In genomic region chr1:222712253-222713090, GRCh38 we compare ENCODE assay signal across 9 cellular contexts. TPM values are rescaled to one million over a fixed set of nuclear protein-coding genes. Genes with fewer than 3 reads are reported as not detected.
DNase-seq lines count a peak whose midpoint lies in the region; ATAC-seq and FAIRE-seq lines count a peak whose summit lies in the region.
"Had no signal": no experiment of that assay in that cellular context is flagged by ENCODE, and none has a peak within 500 bp of the region (broad histone marks: within the 10 kb centered on the region; RNA-seq: fewer than 3 reads in every experiment).

Gene AIDA (minus strand): TSS chr1:222712491. CDS start chr1:222712317, 174 bp downstream.
Gene BROX (plus strand): TSS chr1:222712564. CDS start chr1:222715700, 3,136 bp downstream.

- peak; percentile 76 for ATAC-seq in HG03442 (IDR thresholded peaks at IDR 0.05; ENCODE audit: unreplicated experiment)

- peak; percentile 81 for FAIRE-seq in GM19239 (lab: Jason Lieb, UNC)
- FAIRE-seq: colon had no signal

- DNase-seq in Ammon's horn (ENCODE audit: low spot score) (peak; percentile 93), GM19239 (ENCODE audit: insufficient read length, low spot score) (peak; percentile 67), NCI-H510A treated with DMSO at 0.1 percent for 48 hours (lab: John Stamatoyannopoulos, UW) (peak; percentile 93), cerebellum (ENCODE audit: low spot score) (peak; percentile 93), kidney glomerular epithelial cell (lab: John Stamatoyannopoulos, UW) (peak; percentile 89)
- DNase-seq in activated CD4-positive, alpha-beta T cell treated with anti-CD3 and anti-CD28 coated beads for 24 hours (ENCODE audit: low read depth in 2 of 2), result peak; percentile 94 to 97
- DNase-seq in stimulated activated CD4-positive, alpha-beta T cell treated with anti-CD3 and anti-CD28 coated beads, Interleukin-1b, Interleukin-23, amount 100 ng/mL, for 1 hour (ENCODE audit: low read depth in 2 of 2), result peak; percentile 86 to 98

RNA-seq across cellular contexts. Expression of gene AIDA, which starts in this region (rescaled TPM):
- 39.0 TPM for total RNA-seq in cerebellum

RNA-seq across cellular contexts. Expression of gene BROX, which starts in this region (rescaled TPM):
- 32.3 TPM for total RNA-seq in cerebellum

Comparison
In these comparisons a context has a peak if more than half of its experiments do, and no peak if none do; other contexts are left out.
1. Peak in every context shown above with its lines: DNase-seq and ATAC-seq.